14 cellular contexts compared by ENCODE assay signal in the genomic region with DNA sequence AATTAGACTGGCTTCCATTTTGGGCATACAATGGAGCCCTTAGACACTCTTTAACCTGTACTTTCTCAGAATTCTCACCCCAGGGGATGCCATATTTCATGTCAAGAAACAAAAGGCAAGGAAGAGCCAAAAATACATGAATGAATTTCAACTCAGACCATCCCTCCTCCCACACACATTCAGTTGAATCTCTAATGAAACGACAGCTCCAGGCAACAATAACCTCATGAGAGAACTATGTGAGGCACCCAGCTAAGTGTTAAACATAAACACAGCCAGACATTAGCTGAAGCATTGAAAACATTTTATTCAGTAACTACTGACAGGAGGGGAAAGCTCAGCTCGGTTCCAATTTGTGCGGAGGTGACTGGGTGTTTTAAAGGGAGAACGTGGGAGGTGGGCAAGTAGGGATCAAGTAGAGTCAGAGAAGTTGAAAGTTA.
DNase-seq lines count a peak whose midpoint lies in the region; ATAC-seq, FAIRE-seq and TF ChIP-seq lines count a peak whose summit lies in the region.
"Had no signal": no experiment of that assay in that cellular context is flagged by ENCODE, and none has a peak within 500 bp of the region (broad histone marks: within the 10 kb centered on the region; RNA-seq: fewer than 3 reads in every experiment).

No MANE protein-coding gene starts in this region.

- no peaks in the 10 kb centered on the region for H3K36me3 ChIP-seq in GM23338 (ENCODE audit: insufficient read depth)
- H3K36me3 ChIP-seq in neural progenitor cell, result no peaks in the 10 kb centered on the region
- no peaks in the 10 kb centered on the region for H3K36me3 ChIP-seq in mucosa of descending colon (ENCODE audit: low read depth)
- H3K36me3 ChIP-seq: lower lobe of right lung had no signal

- no peak overlapping the region for H3K9ac ChIP-seq in neural progenitor cell

- H3K4me1 Mint-ChIP-seq in GM23338, result peaks cover 11% of the 10 kb centered on the region
- peaks cover 33% of the 10 kb centered on the region for H3K4me1 Mint-ChIP-seq in neural progenitor cell

- H3K9me2 ChIP-seq in GM23338 (ENCODE audit: insufficient read depth), result no peaks in the 10 kb centered on the region

- ATAC-seq in GM23338 (no peak), HG03354 (IDR thresholded peaks at IDR 0.05; ENCODE audit: poor library complexity, severe bottlenecking, unreplicated experiment) (no peak), mucosa of descending colon (no peak)

- H3K9me3 ChIP-seq in neural progenitor cell (ENCODE audit: low read depth), result no peaks in the 10 kb centered on the region
- peaks cover 51% of the 10 kb centered on the region for H3K9me3 ChIP-seq in mucosa of descending colon
- H3K9me3 ChIP-seq: lower lobe of right lung had no signal

- H3K79me2 ChIP-seq in GM23338 (replicated peaks; ENCODE audit: insufficient read depth), result no peaks in the 10 kb centered on the region
- no peaks in the 10 kb centered on the region for H3K79me2 ChIP-seq in neural progenitor cell (ENCODE audit: low read depth)

- H3K4me1 ChIP-seq in GM23338 (ENCODE audit: insufficient read depth), result no peaks in the 10 kb centered on the region
- peaks cover 23% of the 10 kb centered on the region for H3K4me1 ChIP-seq in neural progenitor cell
- no peaks in the 10 kb centered on the region for H3K4me1 ChIP-seq in mucosa of descending colon (ENCODE audit: low read depth)
- H3K4me1 ChIP-seq: lower lobe of right lung had no signal

- H3K4me3 ChIP-seq in GM23338 (no peak overlapping the region), neural progenitor cell (no peak overlapping the region), foreskin fibroblast (ENCODE audit: low read depth in 1 of 2, low read length in 2 of 2) (no peak overlapping the region), mucosa of descending colon (no peak overlapping the region)
- H3K4me3 ChIP-seq: lower lobe of right lung had no signal

- H3K4me2 ChIP-seq in GM23338, result no peak overlapping the region
- no peak overlapping the region for H3K4me2 ChIP-seq in neural progenitor cell

- FAIRE-seq in RCC 7860 (lab: Jason Lieb, UNC), result peak; percentile 26

- no peaks in the 10 kb centered on the region for H3K27me3 ChIP-seq in GM23338 (ENCODE audit: insufficient read depth)
- H3K27me3 ChIP-seq in neural progenitor cell, result no peaks in the 10 kb centered on the region

- H3K27ac Mint-ChIP-seq in GM23338 (peak overlapping the region; percentile 47; the same call in 1 of the 2 replicates), neural progenitor cell (peak overlapping the region; percentile 90)

- H2AFZ ChIP-seq in GM23338 (peak overlapping the region; percentile 28; the same call in 1 of the 2 replicates), neural progenitor cell (replicated peaks) (no peak overlapping the region)

- H3K27ac ChIP-seq in GM23338 (ENCODE audit: low read depth) (no peak overlapping the region), epithelial cell of prostate (peak overlapping the region; percentile 38), neural progenitor cell (no peak overlapping the region)
- H3K27ac ChIP-seq: lower lobe of right lung had no signal

- H4K20me1 ChIP-seq in GM23338 (replicated peaks; ENCODE audit: insufficient read depth) (no peaks in the 10 kb centered on the region), neural progenitor cell (ENCODE audit: low read depth) (no peaks in the 10 kb centered on the region)

- H3K4me3 Mint-ChIP-seq in GM23338, result no peak overlapping the region
- H3K4me3 Mint-ChIP-seq in neural progenitor cell, result no peak overlapping the region

- DNase-seq in GM23338 (ENCODE audit: low spot score) (no peak), RCC 7860 (ENCODE audit: low spot score) (peak; percentile 45), epithelial cell of prostate (ENCODE audit: low read depth, low spot score) (no peak), neural progenitor cell (ENCODE audit: low spot score) (peak; percentile 6), foreskin fibroblast (no peak), RKO (ENCODE audit: low spot score) (no peak), mucosa of descending colon (no peak)
- DNase-seq: H7; hippocampal formation; lower lobe of right lung; NCI-H1436 treated with DMSO at 0.1 percent for 48 hours; posterior cingulate gyrus; stimulated activated CD4-positive, alpha-beta T cell treated with anti-CD3 and anti-CD28 coated beads, Interleukin-2, amount 100 ng/mL, for 24 hours had no signal

- no peaks in the 10 kb centered on the region; the same call in 2 of the 3 replicates for H3K9me3 Mint-ChIP-seq in GM23338
- H3K9me3 Mint-ChIP-seq in neural progenitor cell, result peaks cover 7% of the 10 kb centered on the region

- no peaks in the 10 kb centered on the region for H3K27me3 Mint-ChIP-seq in GM23338 (ENCODE audit: insufficient read depth, low read depth, poor library complexity)
- H3K27me3 Mint-ChIP-seq in neural progenitor cell (ENCODE audit: insufficient read depth, low read depth), result peaks cover 2% of the 10 kb centered on the region

- H3F3A ChIP-seq in GM23338 (replicated peaks; ENCODE audit: low read depth) (no peaks in the 10 kb centered on the region), neural progenitor cell (ENCODE audit: low read depth) (peaks cover 8% of the 10 kb centered on the region)

- intact Hi-C loops in mucosa of descending colon (cut with DNase I, micrococcal nuclease), result no loop called here

- H3K36me3 Mint-ChIP-seq in GM23338 (ENCODE audit: low read depth), result peaks cover 3% of the 10 kb centered on the region; the same call in 1 of the 3 replicates
- H3K36me3 Mint-ChIP-seq in neural progenitor cell, result peaks cover 6% of the 10 kb centered on the region

- TF ChIP-seq CTCF in GM23338 (conservative IDR thresholded peaks at IDR 0.05; ENCODE audit: low read depth in 2 of 2), result no peak
- no peak for TF ChIP-seq CTCF in neural progenitor cell (IDR thresholded peaks at IDR 0.05)
- TF ChIP-seq CTCF in foreskin fibroblast (IDR thresholded peaks at IDR 0.05; ENCODE audit: low read depth, low read length), result no peak
- TF ChIP-seq CTCF in mucosa of descending colon (IDR thresholded peaks at IDR 0.05), result no peak

TF ChIP-seq in GM23338, 12 proteins besides CTCF, POLR2A, EP300 and RAD21 (continues in another document):
- TF ChIP-seq, protein P1, sequence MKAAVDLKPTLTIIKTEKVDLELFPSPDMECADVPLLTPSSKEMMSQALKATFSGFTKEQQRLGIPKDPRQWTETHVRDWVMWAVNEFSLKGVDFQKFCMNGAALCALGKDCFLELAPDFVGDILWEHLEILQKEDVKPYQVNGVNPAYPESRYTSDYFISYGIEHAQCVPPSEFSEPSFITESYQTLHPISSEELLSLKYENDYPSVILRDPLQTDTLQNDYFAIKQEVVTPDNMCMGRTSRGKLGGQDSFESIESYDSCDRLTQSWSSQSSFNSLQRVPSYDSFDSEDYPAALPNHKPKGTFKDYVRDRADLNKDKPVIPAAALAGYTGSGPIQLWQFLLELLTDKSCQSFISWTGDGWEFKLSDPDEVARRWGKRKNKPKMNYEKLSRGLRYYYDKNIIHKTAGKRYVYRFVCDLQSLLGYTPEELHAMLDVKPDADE (IDR thresholded peaks at IDR 0.05), result no peak

Comparison
In these comparisons a context has a peak if more than half of its experiments do, and no peak if none do; other contexts are left out.
1. DNase-seq: peak in RCC 7860 (single experiment) and neural progenitor cell (single experiment); none in GM23338 (single experiment), epithelial cell of prostate (single experiment), foreskin fibroblast (0 of 2), RKO (single experiment) and mucosa of descending colon (0 of 3).